ENCODE assay signal across 16 cellular contexts in the genomic region with DNA sequence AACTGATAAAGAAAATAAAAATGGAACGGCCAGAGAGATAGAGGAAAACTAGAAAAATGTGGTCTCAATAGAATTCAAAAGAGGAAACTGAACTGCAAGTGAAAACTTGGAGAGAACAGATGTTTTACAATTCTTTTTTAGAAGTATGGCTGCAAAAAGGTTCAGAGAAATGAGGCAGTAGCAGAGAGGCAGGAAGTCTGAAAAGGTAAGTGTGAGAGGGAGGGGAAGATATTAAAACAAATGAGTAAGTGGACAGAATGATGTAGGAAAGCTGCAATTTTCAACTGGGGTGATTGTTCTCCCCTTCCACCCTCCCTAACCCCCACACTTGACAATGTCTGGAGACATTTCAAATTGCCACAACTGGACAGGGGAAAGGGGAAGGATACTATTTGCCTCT. TPM values are rescaled to one million over a fixed set of nuclear protein-coding genes. Genes with fewer than 3 reads are reported as not detected.
A peak's percentile ranks its signal among the peaks of the same experiment; 100 is the strongest.
DNase-seq lines count a peak whose midpoint lies in the region; ATAC-seq and TF ChIP-seq lines count a peak whose summit lies in the region.
"Had no signal": no experiment of that assay in that cellular context is flagged by ENCODE, and none has a peak within 500 bp of the region (broad histone marks: within the 10 kb centered on the region; RNA-seq: fewer than 3 reads in every experiment).

No MANE protein-coding gene starts in this region.

- H3K27ac ChIP-seq in trophoblast cell (ENCODE audit: low read depth, low read length) (no peak overlapping the region), right lobe of liver (no peak overlapping the region), dorsolateral prefrontal cortex (peak overlapping the region in 10 of 59 donors; percentile 1 to 53 (median 22))
- H3K27ac ChIP-seq: RWPE1, vagina had no signal

- H3K4me2 ChIP-seq in trophoblast cell (ENCODE audit: low read length): no peak overlapping the region

- peak overlapping the region; percentile 33 for H2BK120ac ChIP-seq in trophoblast cell (ENCODE audit: insufficient read depth, low read length, poor library complexity)

- no peak overlapping the region for H2AK5ac ChIP-seq in trophoblast cell (ENCODE audit: low read length)

- H3K14ac ChIP-seq in trophoblast cell (ENCODE audit: low read length): no peak overlapping the region

- H2AFZ ChIP-seq in trophoblast cell (ENCODE audit: insufficient read depth, low read length, poor library complexity): no peak overlapping the region

- no peak for TF ChIP-seq CTCF in activated B cell treated with CpG ODN at 0.5 μM for 24 hours (IDR thresholded peaks at IDR 0.05)
- TF ChIP-seq CTCF in right lobe of liver (IDR thresholded peaks at IDR 0.05): no peak
- no peak for TF ChIP-seq CTCF in dorsolateral prefrontal cortex (IDR thresholded peaks at IDR 0.05 in 54 of 56, conservative IDR thresholded peaks at IDR 0.05 in 2 of 56; ENCODE audit: low read depth in 1 of 56, partially characterized antibody in 56 of 56)

- H4K91ac ChIP-seq in trophoblast cell (ENCODE audit: low read depth, low read length): no peak overlapping the region

- H3K79me1 ChIP-seq in trophoblast cell (ENCODE audit: low read length): no peaks in the 10 kb centered on the region

- no CpG with 5 or more reads among the region's 1 CpG for WGBS in trophoblast cell (ENCODE audit: extremely low coverage, insufficient coverage, insufficient read length)
- WGBS in right lobe of liver (ENCODE audit: insufficient coverage, low coverage, low lambda C conversion rate, missing lambda C conversion rate): 38% methylated on average over 1 of the region's 1 CpG

- peaks cover 2 to 4% of the 10 kb centered on the region in 2 donors for H3K36me3 Mint-ChIP-seq in activated T-cell treated with anti-CD3 and anti-CD28 coated beads, Interleukin-2, amount 50 U/mL, for 72 hours (ENCODE audit: insufficient read depth in 2 of 2)
- peaks cover 31% of the 10 kb centered on the region for H3K36me3 Mint-ChIP-seq in activated B cell treated with CpG ODN at 0.5 μM for 24 hours (ENCODE audit: low read depth)

- POLR2A ChIA-PET in activated B cell treated with CpG ODN at 0.5 μM for 24 hours (lab: Charles Lee): no interaction called here

- TF ChIP-seq POLR2A in right lobe of liver (IDR thresholded peaks at IDR 0.05): no peak

- H2BK12ac ChIP-seq in trophoblast cell (ENCODE audit: low read length): no peak overlapping the region

- no peaks in the 10 kb centered on the region for H3K36me3 ChIP-seq in trophoblast cell (ENCODE audit: control insufficient read depth in 1 of 2, insufficient read depth in 2 of 2, low read length in 2 of 2)
- H3K36me3 ChIP-seq in right lobe of liver: no peaks in the 10 kb centered on the region
- H3K36me3 ChIP-seq: vagina had no signal

- ATAC-seq in activated T-cell treated with anti-CD3 and anti-CD28 coated beads, Interleukin-2, amount 50 U/mL, for 72 hours (replicated peaks in 1 of 2): no peak
- peak; percentile 48 for ATAC-seq in HG02642 (IDR thresholded peaks at IDR 0.05; ENCODE audit: poor library complexity, unreplicated experiment)
- ATAC-seq in activated B cell treated with CpG ODN at 0.5 μM for 24 hours (ENCODE audit: low read depth): no peak
- ATAC-seq in GM21367 (IDR thresholded peaks at IDR 0.05; ENCODE audit: unreplicated experiment): no peak
- no peak for ATAC-seq in right lobe of liver
- ATAC-seq: left colon had no signal

- H3K18ac ChIP-seq in trophoblast cell (ENCODE audit: low read length): no peak overlapping the region

- no peak overlapping the region for H3K9ac ChIP-seq in trophoblast cell (ENCODE audit: low read length)

- no peaks in the 10 kb centered on the region for H3K27me3 Mint-ChIP-seq in activated T-cell treated with anti-CD3 and anti-CD28 coated beads, Interleukin-2, amount 50 U/mL, for 72 hours (ENCODE audit: low read depth)
- H3K27me3 Mint-ChIP-seq in activated B cell treated with CpG ODN at 0.5 μM for 24 hours: no peaks in the 10 kb centered on the region

- no peak overlapping the region for H2BK5ac ChIP-seq in trophoblast cell (ENCODE audit: low read depth, low read length, poor library complexity)

- H4K12ac ChIP-seq in trophoblast cell (ENCODE audit: low read depth, low read length): no peak overlapping the region

- H3K9me3 Mint-ChIP-seq in activated T-cell treated with anti-CD3 and anti-CD28 coated beads, Interleukin-2, amount 50 U/mL, for 72 hours: no peaks in the 10 kb centered on the region
- no peaks in the 10 kb centered on the region for H3K9me3 Mint-ChIP-seq in activated B cell treated with CpG ODN at 0.5 μM for 24 hours

- intact Hi-C loops in activated B cell treated with CpG ODN at 0.5 μM for 24 hours (cut with micrococcal nuclease): no loop called here
- intact Hi-C loops in right lobe of liver (cut with DNase I): no loop called here
- intact Hi-C loops in dorsolateral prefrontal cortex (cut with DNase I): no loop called here

- H3K4me1 ChIP-seq in trophoblast cell (ENCODE audit: control insufficient read depth in 1 of 2, insufficient read depth in 2 of 2, low read length in 2 of 2) (peaks cover 6 to 10% of the 10 kb centered on the region in 2 experiments), right lobe of liver (no peaks in the 10 kb centered on the region)

- H3K4ac ChIP-seq in trophoblast cell (ENCODE audit: low read depth, low read length): peak overlapping the region; percentile 85

- CTCF ChIA-PET in activated B cell treated with CpG ODN at 0.5 μM for 24 hours (lab: Charles Lee): no interaction called here

- peaks cover 9% of the 10 kb centered on the region for H3K79me2 ChIP-seq in trophoblast cell (ENCODE audit: control insufficient read depth, insufficient read depth, low read length, poor library complexity)

- no peak overlapping the region for H3K23ac ChIP-seq in trophoblast cell (ENCODE audit: low read length)

- no peak overlapping the region for H3K4me3 ChIP-seq in trophoblast cell (ENCODE audit: low read depth, low read length)
- H3K4me3 ChIP-seq in right lobe of liver: no peak overlapping the region
- H3K4me3 ChIP-seq in dorsolateral prefrontal cortex: no peak overlapping the region
- H3K4me3 ChIP-seq: vagina had no signal

- peak overlapping the region; percentile 61 for H3K27ac Mint-ChIP-seq in activated T-cell treated with anti-CD3 and anti-CD28 coated beads, Interleukin-2, amount 50 U/mL, for 72 hours
- peak overlapping the region; percentile 26 for H3K27ac Mint-ChIP-seq in activated B cell treated with CpG ODN at 0.5 μM for 24 hours

- H3K9me3 ChIP-seq in trophoblast cell (ENCODE audit: insufficient read depth, low read depth, low read length) (no peaks in the 10 kb centered on the region), right lobe of liver (no peaks in the 10 kb centered on the region)
- H3K9me3 ChIP-seq: vagina had no signal

- no peak overlapping the region for H4K8ac ChIP-seq in trophoblast cell (ENCODE audit: low read depth, low read length)

- H3K27me3 ChIP-seq in trophoblast cell (ENCODE audit: insufficient read depth, low read length) (no peaks in the 10 kb centered on the region), right lobe of liver (no peaks in the 10 kb centered on the region), dorsolateral prefrontal cortex (no peaks in the 10 kb centered on the region)
- H3K27me3 ChIP-seq: vagina had no signal

- peaks cover 31% of the 10 kb centered on the region for H3K4me1 Mint-ChIP-seq in activated T-cell treated with anti-CD3 and anti-CD28 coated beads, Interleukin-2, amount 50 U/mL, for 72 hours (ENCODE audit: low read depth)
- peaks cover 56% of the 10 kb centered on the region for H3K4me1 Mint-ChIP-seq in activated B cell treated with CpG ODN at 0.5 μM for 24 hours

- DNase-seq in activated T-cell treated with anti-CD3 and anti-CD28 coated beads, Interleukin-2, amount 50 U/mL, for 72 hours: no peak
- no peak for DNase-seq in activated T-cell treated with anti-CD3 and anti-CD28 coated beads, Interleukin-2, amount 50 U/mL, for 48 hours
- DNase-seq in activated B cell treated with CpG ODN at 0.5 μM for 24 hours (no peak), trophoblast cell (no peak), right lobe of liver (no peak), dorsolateral prefrontal cortex (no peak)
- DNase-seq: left colon; NCI-H1092 treated with DMSO at 0.1 percent for 48 hours; NCI-H345; occipital lobe; stimulated activated CD8-positive, alpha-beta memory T cell treated with anti-CD3 and anti-CD28 coated beads, Interleukin-4, amount 100 ng/mL, for 48 hours had no signal

- H3K4me3 Mint-ChIP-seq in activated T-cell treated with anti-CD3 and anti-CD28 coated beads, Interleukin-2, amount 50 U/mL, for 72 hours: peak overlapping the region in 1 of 2 donors; percentile 5
- no peak overlapping the region for H3K4me3 Mint-ChIP-seq in activated B cell treated with CpG ODN at 0.5 μM for 24 hours

RNA-seq across cellular contexts. Expression of a gene that starts 12.9 kb away (rescaled TPM):
- 10 to 100 TPM; 11.0 to 12.5 TPM for total RNA-seq in activated T-cell treated with anti-CD3 and anti-CD28 coated beads, Interleukin-2, amount 50 U/mL, for 72 hours
- 34.4 and 41.2 TPM in 2 replicates for total RNA-seq in activated B cell treated with CpG ODN at 0.5 μM for 24 hours
- polyA plus RNA-seq in trophoblast cell (2013): 31.7 and 35.2 TPM in 2 replicates
- 10 to 100 TPM in 4 of 6 experiments, 1 to 10 TPM in 2; 8.1 to 14.3 (median 11.0) TPM for total RNA-seq in right lobe of liver
- total RNA-seq in dorsolateral prefrontal cortex: 10 to 100 TPM; 33.5 to 75.5 (median 46.4) TPM

RNA-seq across cellular contexts. Expression of a gene that starts 27.0 kb away (rescaled TPM):
- 1 to 10 TPM in 1 of 2 donors, not detected in 1; 1.2 TPM for total RNA-seq in activated T-cell treated with anti-CD3 and anti-CD28 coated beads, Interleukin-2, amount 50 U/mL, for 72 hours
- total RNA-seq in activated B cell treated with CpG ODN at 0.5 μM for 24 hours (not detected in 2 replicates), right lobe of liver (not detected), dorsolateral prefrontal cortex (1 to 10 TPM in 56 of 120 experiments, under 1 TPM in 4, not detected in 60; 0.94 to 4.6 (median 1.5) TPM)
- 0.31 and 0.40 TPM in 2 replicates for polyA plus RNA-seq in trophoblast cell (2013)
- total RNA-seq: glomerular endothelial cell, left colon, occipital lobe, vagina had no signal
